8 cellular contexts compared by ENCODE assay signal in genomic region chr12:108633534-108634224, GRCh38. TPM values are rescaled to one million over a fixed set of nuclear protein-coding genes. Genes with fewer than 3 reads are reported as not detected.
DNase-seq lines count a peak whose midpoint lies in the region; ATAC-seq and TF ChIP-seq lines count a peak whose summit lies in the region.

SELPLG (minus strand) TSS chr12:108633894; CDS start chr12:108624307, 9,587 bp downstream.

- no peak for TF ChIP-seq POLR2A in HCT116 (IDR thresholded peaks at IDR 0.05; ENCODE audit: borderline replicate concordance, extremely low read depth, insufficient read depth, insufficient read length)

- peaks cover 26% of the 10 kb centered on the region in 2 experiments for H3K4me1 ChIP-seq in HCT116 (ENCODE audit: control insufficient read depth in 1 of 2, insufficient read depth in 2 of 2, low read length in 2 of 2)
- peaks cover 7% of the 10 kb centered on the region for H3K4me1 ChIP-seq in right cardiac atrium (ENCODE audit: control insufficient read depth, insufficient read depth, low read length)
- peaks cover 27% of the 10 kb centered on the region for H3K4me1 ChIP-seq in PC-9 (replicated peaks; ENCODE audit: insufficient read depth)

- DNase-seq in GM12864 (ENCODE audit: low read depth): peak; percentile 96
- no peak for DNase-seq in HCT116 (ENCODE audit: low read depth, low spot score)
- peak; percentile 58 for DNase-seq in NCI-H2107 (lab: John Stamatoyannopoulos, UW)
- DNase-seq in activated T-cell treated with anti-CD3 and anti-CD28 coated beads for 1 hour (ENCODE audit: low read depth): peak; percentile 69
- DNase-seq in right cardiac atrium: peak; percentile 51 to 85 (median 84)
- DNase-seq in stimulated activated CD4-positive, alpha-beta T cell treated with anti-CD3 and anti-CD28 coated beads, TNF-alpha, amount 100 ng/mL, for 48 hours (ENCODE audit: low read depth in 3 of 3): peak in 2 of 3 donors; percentile 70 to 80
- DNase-seq in PC-9: no peak
- DNase-seq in progenitor cell of endocrine pancreas (ENCODE audit: low spot score, unreplicated experiment): no peak

- ATAC-seq in HCT116 (no peak), right cardiac atrium (peak; percentile 36 to 44)

- RAD21 ChIA-PET in HCT116 (lab: Charles Lee; ENCODE audit: low non-redundant PET in 1 of 2, low total read pairs in 2 of 2, uncharacterized antibody in 2 of 2, unreplicated experiment in 2 of 2): no interaction called here

- TF ChIP-seq RAD21 in HCT116 (IDR thresholded peaks at IDR 0.05; ENCODE audit: low read depth): no peak

- H3K4me2 ChIP-seq in HCT116 (ENCODE audit: low read length) (peak within 1 kb of the TSS; percentile 27; the same call in 1 of the 2 replicates), PC-9 (no peak within 1 kb of the TSS)

- H3F3A ChIP-seq in PC-9 (ENCODE audit: insufficient read depth, low read depth): peaks cover 33% of the 10 kb centered on the region

- no peak within 1 kb of the TSS for H3K4me3 Mint-ChIP-seq in progenitor cell of endocrine pancreas (ENCODE audit: low read depth)

- no peak within 1 kb of the TSS for H3K27ac Mint-ChIP-seq in progenitor cell of endocrine pancreas

- no peak within 1 kb of the TSS for H3K9ac ChIP-seq in HCT116 (ENCODE audit: low read length)

- CTCF ChIA-PET in HCT116 (lab: Charles Lee): no interaction called here
- CTCF ChIA-PET in PC-9 (lab: Charles Lee): interaction anchor here (0.8 kb wide), 1 partner anchor 68 kb away, joined by 5 read pairs; no protein-coding TSS in a partner anchor

- H2AFZ ChIP-seq in HCT116 (ENCODE audit: low read depth, low read length, poor library complexity, severe bottlenecking) (no peak within 1 kb of the TSS), PC-9 (no peak within 1 kb of the TSS)

- TF ChIP-seq CTCF in GM12864 (IDR thresholded peaks at IDR 0.05; ENCODE audit: low read depth, low read length, missing control alignments): peak; percentile 46
- no peak for TF ChIP-seq CTCF in HCT116 (IDR thresholded peaks at IDR 0.05 in 2 of 3, conservative IDR thresholded peaks at IDR 0.05 in 1 of 3; ENCODE audit: borderline replicate concordance in 1 of 3, insufficient read depth in 1 of 3, low read depth in 2 of 3, low read length in 2 of 3)
- TF ChIP-seq CTCF in PC-9 (conservative IDR thresholded peaks at IDR 0.05): no peak
- no peak for TF ChIP-seq CTCF in progenitor cell of endocrine pancreas (IDR thresholded peaks at IDR 0.05; ENCODE audit: unreplicated experiment)

- 65% methylated on average over 13 of the region's 13 CpGs for WGBS in right cardiac atrium

- POLR2A ChIA-PET in HCT116 (lab: Charles Lee) (no interaction called here), PC-9 (lab: Charles Lee; ENCODE audit: unreplicated experiment) (interaction anchor here (0.5 to 0.7 kb wide), 2 partner anchors 33 to 68 kb away, joined by 3 read pairs; no protein-coding TSS in a partner anchor)

- no peaks in the 10 kb centered on the region for H3K27me3 ChIP-seq in HCT116 (ENCODE audit: insufficient read depth, low read length)
- H3K27me3 ChIP-seq in right cardiac atrium (ENCODE audit: control insufficient read depth, insufficient read depth): no peaks in the 10 kb centered on the region
- no peaks in the 10 kb centered on the region for H3K27me3 ChIP-seq in PC-9 (ENCODE audit: insufficient read depth, low read depth)

- peaks cover 9% of the 10 kb centered on the region for H3K27me3 Mint-ChIP-seq in progenitor cell of endocrine pancreas

- peaks cover 9% of the 10 kb centered on the region for H3K4me1 Mint-ChIP-seq in progenitor cell of endocrine pancreas (ENCODE audit: low read depth)

- no peaks in the 10 kb centered on the region for H3K9me2 ChIP-seq in HCT116 (ENCODE audit: insufficient read depth)
- no peaks in the 10 kb centered on the region for H3K9me2 ChIP-seq in PC-9 (ENCODE audit: insufficient read depth)

- no peaks in the 10 kb centered on the region for H3K79me2 ChIP-seq in HCT116 (ENCODE audit: insufficient read depth, low read length)
- no peaks in the 10 kb centered on the region for H3K79me2 ChIP-seq in PC-9 (ENCODE audit: low read depth)

- no peaks in the 10 kb centered on the region for H3K9me3 ChIP-seq in HCT116 (ENCODE audit: control insufficient read depth in 1 of 2, insufficient read depth in 1 of 2, low read depth in 1 of 2, low read length in 2 of 2)
- no peaks in the 10 kb centered on the region for H3K9me3 ChIP-seq in right cardiac atrium (ENCODE audit: control insufficient read depth, low read length)
- H3K9me3 ChIP-seq in PC-9 (ENCODE audit: insufficient read depth, low read depth): no peaks in the 10 kb centered on the region

- H3K4me3 ChIP-seq in GM12864 (ENCODE audit: low read depth, low read length) (peak within 1 kb of the TSS; percentile 56), HCT116 (replicated peaks in 1 of 2; ENCODE audit: low read depth in 1 of 2, low read length in 2 of 2) (no peak within 1 kb of the TSS), right cardiac atrium (ENCODE audit: low read length) (no peak within 1 kb of the TSS), PC-9 (no peak within 1 kb of the TSS)

- no peaks in the 10 kb centered on the region for H3K9me3 Mint-ChIP-seq in progenitor cell of endocrine pancreas (ENCODE audit: low read depth)

- H3K36me3 Mint-ChIP-seq in progenitor cell of endocrine pancreas (ENCODE audit: insufficient read depth): no peaks in the 10 kb centered on the region

- H3K36me3 ChIP-seq in HCT116 (ENCODE audit: control insufficient read depth in 1 of 2, insufficient read depth in 2 of 2, low read length in 2 of 2) (no peaks in the 10 kb centered on the region), PC-9 (ENCODE audit: low read depth) (no peaks in the 10 kb centered on the region)

- H4K20me1 ChIP-seq in HCT116 (ENCODE audit: insufficient read depth) (no peaks in the 10 kb centered on the region), PC-9 (ENCODE audit: insufficient read depth) (no peaks in the 10 kb centered on the region)

- no TSS peak for BruUV-seq in HCT116 (replicated peaks; lab: Mats Ljungman, UMichigan)
- no TSS peak for BruUV-seq in PC-9 (replicated peaks; lab: Mats Ljungman, UMichigan)

- H3K27ac ChIP-seq in HCT116 (ENCODE audit: low read depth, low read length) (no peak within 1 kb of the TSS), right cardiac atrium (ENCODE audit: low read length) (no peak within 1 kb of the TSS), PC-9 (no peak within 1 kb of the TSS)

- intact Hi-C loops in HCT116 (cut with micrococcal nuclease) (no loop called here), right cardiac atrium (cut with DNase I) (loop anchor here in 1 of 4 donors (10.0 kb wide), 1 partner anchor 461 kb away; the partner anchor contains the start of genes ALKBH2 and UNG), PC-9 (cut with micrococcal nuclease; ENCODE audit: unreplicated experiment) (no loop called here)

TF ChIP-seq in HCT116, 20 proteins besides CTCF, POLR2A, EP300 and RAD21 (continues in another document):
- TF ChIP-seq SP1 (IDR thresholded peaks at IDR 0.05; ENCODE audit: low read depth) (no peak), SIN3A (IDR thresholded peaks at IDR 0.05; ENCODE audit: low read depth) (no peak), TCF7L2 (IDR thresholded peaks at IDR 0.05; ENCODE audit: borderline replicate concordance, extremely low read depth, insufficient read depth, insufficient read length) (no peak), ATF3 (IDR thresholded peaks at IDR 0.05) (no peak), ELF1 (IDR thresholded peaks at IDR 0.05; ENCODE audit: borderline replicate concordance, low read depth) (no peak), YY1 (IDR thresholded peaks at IDR 0.05; ENCODE audit: extremely low read depth, insufficient replicate concordance, low read depth, low read length) (no peak), ZFX (IDR thresholded peaks at IDR 0.05) (no peak), POLR2AphosphoS5 (IDR thresholded peaks at IDR 0.05; ENCODE audit: low read depth, low read length) (no peak), MAX (IDR thresholded peaks at IDR 0.05) (no peak), ZBTB33 (IDR thresholded peaks at IDR 0.05; ENCODE audit: extremely low read depth, insufficient replicate concordance, low read length) (no peak), SRF (IDR thresholded peaks at IDR 0.05; ENCODE audit: low read depth) (no peak)

RNA-seq across cellular contexts. Expression of gene SELPLG, which starts in this region (rescaled TPM):
- 1.2 TPM for total RNA-seq in HCT116 (2021; ENCODE audit: unreplicated experiment)
- 0.16 and 0.26 TPM in 2 replicates for polyA plus RNA-seq in HCT116 (2012)
- total RNA-seq in right cardiac atrium: 1 to 10 TPM; 2.9 to 6.2 (median 4.7) TPM
- 1.9 TPM for polyA plus RNA-seq in right cardiac atrium
- 0.35 and 0.96 TPM in 2 replicates for total RNA-seq in PC-9 (2021)
- total RNA-seq in progenitor cell of endocrine pancreas: not detected in 2 replicates

Comparison
In these comparisons a context has a peak if more than half of its experiments do, and no peak if none do; other contexts are left out.
1. DNase-seq: peak in GM12864 (single experiment), NCI-H2107 (single experiment), activated T-cell treated with anti-CD3 and anti-CD28 coated beads for 1 hour (single experiment), right cardiac atrium (3 of 3) and stimulated activated CD4-positive, alpha-beta T cell treated with anti-CD3 and anti-CD28 coated beads, TNF-alpha, amount 100 ng/mL, for 48 hours (2 of 3); none in HCT116 (single experiment), PC-9 (0 of 2) and progenitor cell of endocrine pancreas (single experiment).